ENCODE assay signal across 14 cellular contexts in genomic region chr12:18296201-18296908, GRCh38. TPM values are rescaled to one million over a fixed set of nuclear protein-coding genes. Genes with fewer than 3 reads are reported as not detected.
DNase-seq lines count a peak whose midpoint lies in the region; ATAC-seq and TF ChIP-seq lines count a peak whose summit lies in the region.
"Had no signal": no experiment of that assay in that cellular context is flagged by ENCODE, and none has a peak within 500 bp of the region (broad histone marks: within the 10 kb centered on the region; RNA-seq: fewer than 3 reads in every experiment).

No MANE protein-coding gene starts in this region.

- WGBS in adrenal gland, 4 donors: 34 to 39% (median 34%) methylated on average over 6 of the region's 6 CpGs

- intact Hi-C loops in adrenal gland (cut with DNase I): no loop called here

- H3K9ac ChIP-seq in subcutaneous abdominal adipose tissue (ENCODE audit: low read length in 5 of 5): peak overlapping the region in 1 of 5 donors; percentile 51

- ATAC-seq in HG03432 (IDR thresholded peaks at IDR 0.05; ENCODE audit: unreplicated experiment): peak; percentile 57
- ATAC-seq in GM21526 (IDR thresholded peaks at IDR 0.05; ENCODE audit: low FRiP score, unreplicated experiment): no peak
- ATAC-seq: K562 had no signal

- peak overlapping the region in 4 of 5 donors; percentile 43 to 70 (median 66) for H3K27ac ChIP-seq in adrenal gland
- peak overlapping the region; percentile 10 to 26 for H3K27ac ChIP-seq in right atrium auricular region
- H3K27ac ChIP-seq in subcutaneous abdominal adipose tissue (ENCODE audit: low read depth, low read length): no peak overlapping the region

- TF ChIP-seq CTCF in adrenal gland (IDR thresholded peaks at IDR 0.05): no peak
- TF ChIP-seq CTCF in right atrium auricular region (IDR thresholded peaks at IDR 0.05): no peak

- no peak for TF ChIP-seq POLR2A in adrenal gland (IDR thresholded peaks at IDR 0.05)

- no peaks in the 10 kb centered on the region for H3K36me3 ChIP-seq in adrenal gland (replicated peaks in 1 of 2)
- H3K36me3 ChIP-seq in right atrium auricular region: no peaks in the 10 kb centered on the region
- H3K36me3 ChIP-seq in subcutaneous abdominal adipose tissue (ENCODE audit: control insufficient read depth in 5 of 5, insufficient read depth in 5 of 5, low read length in 5 of 5): no peaks in the 10 kb centered on the region

- no peaks in the 10 kb centered on the region for H3K27me3 ChIP-seq in adrenal gland
- no peaks in the 10 kb centered on the region for H3K27me3 ChIP-seq in right atrium auricular region
- H3K27me3 ChIP-seq in subcutaneous abdominal adipose tissue (ENCODE audit: control insufficient read depth in 5 of 5, insufficient read depth in 4 of 5, low read length in 5 of 5): no peaks in the 10 kb centered on the region

- peak overlapping the region in 3 of 4 donors; percentile 11 to 54 (median 39) for H3K4me3 ChIP-seq in adrenal gland
- H3K4me3 ChIP-seq in right atrium auricular region: peak overlapping the region; percentile 14
- peak overlapping the region in 4 of 5 donors; percentile 16 to 45 (median 41) for H3K4me3 ChIP-seq in subcutaneous abdominal adipose tissue (ENCODE audit: low read depth in 1 of 5, low read length in 5 of 5)
- H3K4me3 ChIP-seq: K562 had no signal

- DNase-seq in adrenal gland (peak in 3 of 7 donors; percentile 20 to 30 (median 21)), right atrium auricular region (ENCODE audit: low spot score) (no peak), NCI-H82 treated with DMSO at 0.1 percent for 48 hours (lab: John Stamatoyannopoulos, UW; ENCODE audit: unreplicated experiment) (no peak), activated gamma-delta T cell treated with Interleukin-2 at 50 U/mL for 16 hours (no peak), NCI-H526 treated with DMSO at 0.1 percent for 48 hours (lab: John Stamatoyannopoulos, UW) (no peak)
- DNase-seq: activated naive CD8-positive, alpha-beta T cell treated with anti-CD3 and anti-CD28 coated beads, Interleukin-2, amount 10 ng/mL, durations not matched to agents 7 days and 5 days; Caco-2; NCI-H2081 treated with DMSO at 0.1 percent for 48 hours; posterior cingulate gyrus; T-helper 9 cell had no signal

- H3K4me1 ChIP-seq in adrenal gland (replicated peaks in 1 of 2) (peaks cover 5 to 9% of the 10 kb centered on the region in 2 donors), right atrium auricular region (no peaks in the 10 kb centered on the region), subcutaneous abdominal adipose tissue (ENCODE audit: control insufficient read depth in 5 of 5, insufficient read depth in 5 of 5, low read length in 5 of 5) (peaks cover 0 to 3% (median 0%) of the 10 kb centered on the region in 5 donors)
- H3K4me1 ChIP-seq: Caco-2 had no signal

- H3K9me3 ChIP-seq in adrenal gland (replicated peaks in 1 of 3): no peaks in the 10 kb centered on the region
- peaks cover 0 to 11% of the 10 kb centered on the region in 2 donors for H3K9me3 ChIP-seq in right atrium auricular region
- peaks cover 0 to 8% (median 0%) of the 10 kb centered on the region in 5 donors for H3K9me3 ChIP-seq in subcutaneous abdominal adipose tissue (ENCODE audit: control insufficient read depth in 5 of 5, low read length in 5 of 5)

RNA-seq across cellular contexts. Expression of gene PIK3C2G, which starts 35.0 kb away (rescaled TPM):
- 1 to 10 TPM in 1 of 8 donors, under 1 TPM in 7; 0.14 to 1.3 (median 0.55) TPM for total RNA-seq in adrenal gland
- under 1 TPM; 0.11 to 0.57 (median 0.40) TPM for polyA plus RNA-seq in adrenal gland
- not detected for total RNA-seq in right atrium auricular region
- total RNA-seq: activated naive CD8-positive, alpha-beta T cell treated with anti-CD3 and anti-CD28 coated beads, Interleukin-2, amount 10 ng/mL, durations not matched to agents 7 days and 5 days; Caco-2; K562 had no signal
- polyA plus RNA-seq: K562 had no signal
